In genomic region chr1:44405804-44406743, GRCh38 we compare ENCODE assay signal across 1 cellular context.
TF ChIP-seq lines count a peak whose summit lies in the region.

No MANE protein-coding gene starts in this region.

TF ChIP-seq in SK-N-SH treated with all-trans-retinoic acid at 6 μM for 48 hours, 23 proteins besides CTCF, POLR2A, EP300 and RAD21 (continued from another document):
- TF ChIP-seq POU6F1 (CRISPR knock-in tag; IDR thresholded peaks at IDR 0.05; ENCODE audit: borderline replicate concordance, low read depth) (no peak), GLIS3 (CRISPR knock-in tag; IDR thresholded peaks at IDR 0.05) (no peak), ESRRG (CRISPR knock-in tag; IDR thresholded peaks at IDR 0.05) (no peak), PPARA (CRISPR knock-in tag; IDR thresholded peaks at IDR 0.05; ENCODE audit: borderline replicate concordance) (no peak), CSDC2 (CRISPR knock-in tag; IDR thresholded peaks at IDR 0.05) (no peak)
